Comparison of ENCODE assay signal across 1 cellular context in the genomic region with DNA sequence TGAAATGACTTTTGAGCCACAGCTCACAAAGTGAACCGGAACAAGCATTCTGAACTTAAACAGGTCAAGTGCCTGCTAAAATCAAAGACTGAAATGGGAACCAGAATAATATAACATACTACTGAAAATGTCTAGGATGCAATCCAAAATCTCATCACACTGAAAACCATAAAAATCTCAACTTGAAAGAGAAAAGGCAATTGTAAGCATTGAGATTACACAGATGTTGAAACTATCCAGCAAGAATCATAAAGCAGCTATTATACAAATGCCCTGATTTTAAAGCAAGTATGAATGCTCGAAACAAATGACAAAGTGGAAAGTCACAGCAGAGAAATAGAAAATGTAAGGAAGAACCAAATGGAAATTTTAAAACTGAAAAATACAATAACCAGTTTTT.
TF ChIP-seq lines count a peak whose summit lies in the region.

No MANE protein-coding gene starts in this region.

TF ChIP-seq in SK-N-SH treated with all-trans-retinoic acid at 6 μM for 48 hours, 23 proteins besides CTCF, POLR2A, EP300 and RAD21 (continued from another document):
- no peak for TF ChIP-seq TSHZ2 (CRISPR knock-in tag; IDR thresholded peaks at IDR 0.05)
- no peak for TF ChIP-seq OSR1 (CRISPR knock-in tag; IDR thresholded peaks at IDR 0.05)
- no peak for TF ChIP-seq ISL1 (CRISPR knock-in tag; IDR thresholded peaks at IDR 0.05)
- no peak for TF ChIP-seq ESRRG (CRISPR knock-in tag; IDR thresholded peaks at IDR 0.05)
- no peak for TF ChIP-seq ZFP3 (CRISPR knock-in tag; IDR thresholded peaks at IDR 0.05)
- TF ChIP-seq ZNF565 (CRISPR knock-in tag; conservative IDR thresholded peaks at IDR 0.05; ENCODE audit: low read depth) = no peak
